27 cellular contexts compared by ENCODE assay signal in genomic region chr13:75670496-75670895, GRCh38.
"Had no signal": no experiment of that assay in that cellular context is flagged by ENCODE, and none has a peak within 500 bp of the region (broad histone marks: within the 10 kb centered on the region; RNA-seq: fewer than 3 reads in every experiment).

No MANE protein-coding gene starts in this region.

- H3K36me3 ChIP-seq: breast epithelium, tibial nerve had no signal

- H3K27me3 Mint-ChIP-seq: activated CD8-positive, alpha-beta T cell treated with anti-CD3 and anti-CD28 coated beads for 36 hours; activated T-cell treated with anti-CD3 and anti-CD28 coated beads, Interleukin-2, amount 50 U/mL, for 24 hours; T-cell had no signal

- H3K27ac ChIP-seq: breast epithelium, epithelial cell of prostate had no signal

- DNase-seq: activated CD4-positive, alpha-beta T cell treated with anti-CD3 and anti-CD28 coated beads for 48 hours; activated CD4-positive, CD25-positive, alpha-beta regulatory T cell; activated CD8-positive, alpha-beta T cell treated with anti-CD3 and anti-CD28 coated beads for 36 hours; activated naive CD4-positive, alpha-beta T cell treated with anti-CD3 and anti-CD28 coated beads for 36 hours; activated T-cell treated with anti-CD3 and anti-CD28 coated beads, Interleukin-2, amount 50 U/mL, for 24 hours; aorta; cerebellar nuclear complex; cortex of kidney; effector CD8-positive, alpha-beta T cell; foreskin melanocyte; glutamatergic neuron; hypothalamus; midbrain; nephron progenitor cell; nucleus accumbens; retina; stimulated activated CD4-positive, alpha-beta T cell treated with anti-CD3 and anti-CD28 coated beads, Interleukin-1b, Interleukin-23, amount 100 ng/mL, for 48 hours; stimulated activated naive CD4-positive, alpha-beta T cell treated with Interleukin-2 at 50 U/mL for 16 hours; substantia nigra; T-cell had no signal

- H3K27me3 ChIP-seq: breast epithelium, tibial nerve had no signal

- H3K4me1 Mint-ChIP-seq: nephron progenitor cell, T-cell had no signal

- H3K9me3 Mint-ChIP-seq: activated CD8-positive, alpha-beta T cell treated with anti-CD3 and anti-CD28 coated beads for 36 hours; activated naive CD4-positive, alpha-beta T cell treated with anti-CD3 and anti-CD28 coated beads for 36 hours; activated T-cell treated with anti-CD3 and anti-CD28 coated beads, Interleukin-2, amount 50 U/mL, for 24 hours; activated T-helper 2 cell treated with anti-CD3 and anti-CD28 coated beads, Interferon-gamma antibody, Interleukin-2, Interleukin-4, amounts not matched to agents 10 μg/mL and 5 μg/mL and 100 μg/mL, durations not matched to agents 14 hours and 24 hours and 36 hours; nephron progenitor cell; T-cell had no signal

- H3K9me3 ChIP-seq: breast epithelium, tibial nerve had no signal

- H3K4me1 ChIP-seq: breast epithelium had no signal

- H3K4me3 Mint-ChIP-seq: activated CD8-positive, alpha-beta T cell treated with anti-CD3 and anti-CD28 coated beads for 36 hours; activated naive CD4-positive, alpha-beta T cell treated with anti-CD3 and anti-CD28 coated beads for 36 hours; activated T-cell treated with anti-CD3 and anti-CD28 coated beads, Interleukin-2, amount 50 U/mL, for 24 hours; nephron progenitor cell; T-cell had no signal

- H3K27ac Mint-ChIP-seq: activated CD8-positive, alpha-beta T cell treated with anti-CD3 and anti-CD28 coated beads for 36 hours; activated naive CD4-positive, alpha-beta T cell treated with anti-CD3 and anti-CD28 coated beads for 36 hours; activated T-cell treated with anti-CD3 and anti-CD28 coated beads, Interleukin-2, amount 50 U/mL, for 24 hours; activated T-helper 2 cell treated with anti-CD3 and anti-CD28 coated beads, Interferon-gamma antibody, Interleukin-2, Interleukin-4, amounts not matched to agents 10 μg/mL and 5 μg/mL and 100 μg/mL, durations not matched to agents 14 hours and 24 hours and 36 hours; nephron progenitor cell; T-cell had no signal

- ATAC-seq: activated CD8-positive, alpha-beta T cell treated with anti-CD3 and anti-CD28 coated beads for 36 hours; left lobe of liver; T-cell had no signal

- FAIRE-seq: urothelium cell line had no signal

- H3K4me3 ChIP-seq: breast epithelium, lung, tibial nerve had no signal
